13 cellular contexts compared by ENCODE assay signal in the genomic region with DNA sequence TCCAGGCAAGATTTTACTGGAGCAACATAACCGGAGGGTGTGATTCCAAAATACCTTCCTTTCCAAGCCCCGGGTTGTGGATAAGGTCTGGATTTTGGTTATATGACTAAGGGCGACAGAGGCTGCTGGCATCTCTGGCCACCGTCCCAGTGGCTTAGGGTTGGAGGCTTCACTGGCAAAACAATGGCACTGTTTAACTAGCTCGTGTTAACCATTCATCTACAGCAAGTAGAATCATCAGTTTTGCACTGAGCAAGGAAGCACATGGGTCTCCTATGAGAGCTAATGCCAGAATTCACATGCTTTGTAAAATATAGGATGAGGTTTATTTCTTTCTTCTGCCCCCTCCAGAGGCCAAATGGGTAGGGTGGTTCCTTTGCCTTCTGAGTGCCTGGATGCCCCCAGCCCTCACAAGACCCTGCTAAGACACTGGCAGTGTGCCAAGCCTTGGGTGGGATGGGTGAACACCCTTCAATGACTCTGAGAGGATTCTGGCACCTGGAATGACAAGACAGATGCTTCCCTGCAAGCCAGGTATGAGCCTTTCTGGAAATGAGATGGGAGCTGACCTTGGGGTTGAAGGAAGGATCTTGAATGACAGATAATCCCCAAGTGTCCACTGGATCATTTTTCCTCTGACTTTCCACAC.
A peak's percentile ranks its signal among the peaks of the same experiment; 100 is the strongest.
DNase-seq lines count a peak whose midpoint lies in the region; ATAC-seq and TF ChIP-seq lines count a peak whose summit lies in the region.
"Had no signal": no experiment of that assay in that cellular context is flagged by ENCODE, and none has a peak within 500 bp of the region (broad histone marks: within the 10 kb centered on the region; RNA-seq: fewer than 3 reads in every experiment).

No MANE protein-coding gene starts in this region.

- ATAC-seq in SK-N-SH treated with all-trans-retinoic acid at 6 μM for 48 hours: peak; percentile 30
- no peak for ATAC-seq in GM18498 (IDR thresholded peaks at IDR 0.05; ENCODE audit: unreplicated experiment)
- ATAC-seq: body of pancreas had no signal

- DNase-seq in ELR (ENCODE audit: low read depth): peak; percentile 39
- peak; percentile 36 to 47 for DNase-seq in hippocampal formation (lab: John Stamatoyannopoulos, UW)
- DNase-seq in stromal cell of bone marrow (ENCODE audit: low read depth): peak; percentile 43
- DNase-seq in putamen (ENCODE audit: low spot score): no peak
- no peak for DNase-seq in activated CD4-positive, CD25-positive, alpha-beta regulatory T cell (lab: John Stamatoyannopoulos, UW)
- DNase-seq in GOT3 (lab: John Stamatoyannopoulos, UW): no peak
- DNase-seq: activated gamma-delta T cell; CD4-positive, CD25-positive, alpha-beta regulatory T cell; NCI-H1105; stimulated activated CD4-positive, alpha-beta T cell treated with anti-CD3 and anti-CD28 coated beads, Interleukin-15, amount 100 ng/mL, for 24 hours had no signal

TF ChIP-seq in SK-N-SH treated with all-trans-retinoic acid at 6 μM for 48 hours, 23 proteins besides CTCF, POLR2A, EP300 and RAD21:
- TF ChIP-seq ISL1 (CRISPR knock-in tag; IDR thresholded peaks at IDR 0.05): no peak
- TF ChIP-seq ESRRG (CRISPR knock-in tag; IDR thresholded peaks at IDR 0.05): no peak
- TF ChIP-seq TCF4 (CRISPR knock-in tag; IDR thresholded peaks at IDR 0.05; ENCODE audit: borderline replicate concordance): no peak
- no peak for TF ChIP-seq PPARA (CRISPR knock-in tag; IDR thresholded peaks at IDR 0.05; ENCODE audit: borderline replicate concordance)
- no peak for TF ChIP-seq OSR1 (CRISPR knock-in tag; IDR thresholded peaks at IDR 0.05)
- TF ChIP-seq ARNTL (CRISPR knock-in tag; IDR thresholded peaks at IDR 0.05; ENCODE audit: borderline replicate concordance, low read depth): no peak
- TF ChIP-seq, protein P1, sequence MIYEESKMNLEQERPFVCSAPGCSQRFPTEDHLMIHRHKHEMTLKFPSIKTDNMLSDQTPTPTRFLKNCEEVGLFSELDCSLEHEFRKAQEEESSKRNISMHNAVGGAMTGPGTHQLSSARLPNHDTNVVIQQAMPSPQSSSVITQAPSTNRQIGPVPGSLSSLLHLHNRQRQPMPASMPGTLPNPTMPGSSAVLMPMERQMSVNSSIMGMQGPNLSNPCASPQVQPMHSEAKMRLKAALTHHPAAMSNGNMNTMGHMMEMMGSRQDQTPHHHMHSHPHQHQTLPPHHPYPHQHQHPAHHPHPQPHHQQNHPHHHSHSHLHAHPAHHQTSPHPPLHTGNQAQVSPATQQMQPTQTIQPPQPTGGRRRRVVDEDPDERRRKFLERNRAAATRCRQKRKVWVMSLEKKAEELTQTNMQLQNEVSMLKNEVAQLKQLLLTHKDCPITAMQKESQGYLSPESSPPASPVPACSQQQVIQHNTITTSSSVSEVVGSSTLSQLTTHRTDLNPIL (CRISPR knock-in tag; IDR thresholded peaks at IDR 0.05; ENCODE audit: low read depth): no peak
- TF ChIP-seq, protein P2, sequence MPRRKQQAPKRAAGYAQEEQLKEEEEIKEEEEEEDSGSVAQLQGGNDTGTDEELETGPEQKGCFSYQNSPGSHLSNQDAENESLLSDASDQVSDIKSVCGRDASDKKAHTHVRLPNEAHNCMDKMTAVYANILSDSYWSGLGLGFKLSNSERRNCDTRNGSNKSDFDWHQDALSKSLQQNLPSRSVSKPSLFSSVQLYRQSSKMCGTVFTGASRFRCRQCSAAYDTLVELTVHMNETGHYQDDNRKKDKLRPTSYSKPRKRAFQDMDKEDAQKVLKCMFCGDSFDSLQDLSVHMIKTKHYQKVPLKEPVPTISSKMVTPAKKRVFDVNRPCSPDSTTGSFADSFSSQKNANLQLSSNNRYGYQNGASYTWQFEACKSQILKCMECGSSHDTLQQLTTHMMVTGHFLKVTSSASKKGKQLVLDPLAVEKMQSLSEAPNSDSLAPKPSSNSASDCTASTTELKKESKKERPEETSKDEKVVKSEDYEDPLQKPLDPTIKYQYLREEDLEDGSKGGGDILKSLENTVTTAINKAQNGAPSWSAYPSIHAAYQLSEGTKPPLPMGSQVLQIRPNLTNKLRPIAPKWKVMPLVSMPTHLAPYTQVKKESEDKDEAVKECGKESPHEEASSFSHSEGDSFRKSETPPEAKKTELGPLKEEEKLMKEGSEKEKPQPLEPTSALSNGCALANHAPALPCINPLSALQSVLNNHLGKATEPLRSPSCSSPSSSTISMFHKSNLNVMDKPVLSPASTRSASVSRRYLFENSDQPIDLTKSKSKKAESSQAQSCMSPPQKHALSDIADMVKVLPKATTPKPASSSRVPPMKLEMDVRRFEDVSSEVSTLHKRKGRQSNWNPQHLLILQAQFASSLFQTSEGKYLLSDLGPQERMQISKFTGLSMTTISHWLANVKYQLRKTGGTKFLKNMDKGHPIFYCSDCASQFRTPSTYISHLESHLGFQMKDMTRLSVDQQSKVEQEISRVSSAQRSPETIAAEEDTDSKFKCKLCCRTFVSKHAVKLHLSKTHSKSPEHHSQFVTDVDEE (CRISPR knock-in tag; IDR thresholded peaks at IDR 0.05): no peak
- no peak for TF ChIP-seq ZC3H10 (CRISPR knock-in tag; IDR thresholded peaks at IDR 0.05)
- TF ChIP-seq, protein P3, sequence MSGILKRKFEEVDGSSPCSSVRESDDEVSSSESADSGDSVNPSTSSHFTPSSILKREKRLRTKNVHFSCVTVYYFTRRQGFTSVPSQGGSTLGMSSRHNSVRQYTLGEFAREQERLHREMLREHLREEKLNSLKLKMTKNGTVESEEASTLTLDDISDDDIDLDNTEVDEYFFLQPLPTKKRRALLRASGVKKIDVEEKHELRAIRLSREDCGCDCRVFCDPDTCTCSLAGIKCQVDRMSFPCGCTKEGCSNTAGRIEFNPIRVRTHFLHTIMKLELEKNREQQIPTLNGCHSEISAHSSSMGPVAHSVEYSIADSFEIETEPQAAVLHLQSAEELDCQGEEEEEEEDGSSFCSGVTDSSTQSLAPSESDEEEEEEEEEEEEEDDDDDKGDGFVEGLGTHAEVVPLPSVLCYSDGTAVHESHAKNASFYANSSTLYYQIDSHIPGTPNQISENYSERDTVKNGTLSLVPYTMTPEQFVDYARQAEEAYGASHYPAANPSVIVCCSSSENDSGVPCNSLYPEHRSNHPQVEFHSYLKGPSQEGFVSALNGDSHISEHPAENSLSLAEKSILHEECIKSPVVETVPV (CRISPR knock-in tag; IDR thresholded peaks at IDR 0.05): no peak
- no peak for TF ChIP-seq ZFP3 (CRISPR knock-in tag; IDR thresholded peaks at IDR 0.05)
- no peak for TF ChIP-seq BACH2 (CRISPR knock-in tag; IDR thresholded peaks at IDR 0.05; ENCODE audit: borderline replicate concordance)
- TF ChIP-seq SNAI2 (CRISPR knock-in tag; IDR thresholded peaks at IDR 0.05): no peak
- no peak for TF ChIP-seq TOX (CRISPR knock-in tag; IDR thresholded peaks at IDR 0.05; ENCODE audit: borderline replicate concordance)
- TF ChIP-seq, protein P4, sequence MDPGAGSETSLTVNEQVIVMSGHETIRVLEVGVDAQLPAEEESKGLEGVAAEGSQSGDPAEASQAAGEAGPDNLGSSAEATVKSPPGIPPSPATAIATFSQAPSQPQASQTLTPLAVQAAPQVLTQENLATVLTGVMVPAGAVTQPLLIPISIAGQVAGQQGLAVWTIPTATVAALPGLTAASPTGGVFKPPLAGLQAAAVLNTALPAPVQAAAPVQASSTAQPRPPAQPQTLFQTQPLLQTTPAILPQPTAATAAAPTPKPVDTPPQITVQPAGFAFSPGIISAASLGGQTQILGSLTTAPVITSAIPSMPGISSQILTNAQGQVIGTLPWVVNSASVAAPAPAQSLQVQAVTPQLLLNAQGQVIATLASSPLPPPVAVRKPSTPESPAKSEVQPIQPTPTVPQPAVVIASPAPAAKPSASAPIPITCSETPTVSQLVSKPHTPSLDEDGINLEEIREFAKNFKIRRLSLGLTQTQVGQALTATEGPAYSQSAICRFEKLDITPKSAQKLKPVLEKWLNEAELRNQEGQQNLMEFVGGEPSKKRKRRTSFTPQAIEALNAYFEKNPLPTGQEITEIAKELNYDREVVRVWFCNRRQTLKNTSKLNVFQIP (CRISPR knock-in tag; IDR thresholded peaks at IDR 0.05; ENCODE audit: borderline replicate concordance, low read depth): no peak
- TF ChIP-seq ZNF8 (CRISPR knock-in tag; IDR thresholded peaks at IDR 0.05): no peak
- no peak for TF ChIP-seq ZFP30 (CRISPR knock-in tag; IDR thresholded peaks at IDR 0.05)
- TF ChIP-seq RARB (CRISPR knock-in tag; IDR thresholded peaks at IDR 0.05): no peak
- no peak for TF ChIP-seq CSDC2 (CRISPR knock-in tag; IDR thresholded peaks at IDR 0.05)

Comparison
In these comparisons a context has a peak if more than half of its experiments do, and no peak if none do; other contexts are left out.
1. DNase-seq: peak in ELR (single experiment), hippocampal formation (2 of 2) and stromal cell of bone marrow (single experiment); none in putamen (single experiment), activated CD4-positive, CD25-positive, alpha-beta regulatory T cell (0 of 4) and GOT3 (single experiment).